Comparison of ENCODE assay signal across 20 cellular contexts in genomic region chr13:98657506-98658085, GRCh38.
DNase-seq lines count a peak whose midpoint lies in the region; ATAC-seq and TF ChIP-seq lines count a peak whose summit lies in the region.
"Had no signal": no experiment of that assay in that cellular context is flagged by ENCODE, and none has a peak within 500 bp of the region (broad histone marks: within the 10 kb centered on the region; RNA-seq: fewer than 3 reads in every experiment).

No MANE protein-coding gene starts in this region.

- BruUV-seq in mammary epithelial cell (replicated peaks; lab: Mats Ljungman, UMichigan), result no TSS peak
- BruUV-seq in MCF 10A (replicated peaks; lab: Mats Ljungman, UMichigan), result no TSS peak

- in situ Hi-C loops in mammary epithelial cell (cut with MboI; ENCODE audit: low sequenced_read_pairs in 2 of 2), result loop anchor here (10.0 kb wide), 3 partner anchors 73 to 213 kb away; no protein-coding TSS in a partner anchor

- no peak overlapping the region for H3K9ac ChIP-seq in mammary epithelial cell (ENCODE audit: insufficient read depth, low read length)

- no peaks in the 10 kb centered on the region for H3K9me3 Mint-ChIP-seq in MCF 10A (ENCODE audit: unreplicated experiment)
- H3K9me3 Mint-ChIP-seq: activated B cell treated with CpG ODN at 0.5 μM for 24 hours; activated naive CD8-positive, alpha-beta T cell treated with anti-CD3 and anti-CD28 coated beads, Interleukin-2, amount 10 ng/mL, durations not matched to agents 7 days and 5 days; activated T-cell treated with anti-CD3 and anti-CD28 coated beads, Interleukin-2, amount 50 U/mL, for 72 hours; CD14-positive monocyte had no signal

- WGBS in mammary epithelial cell (ENCODE audit: low coverage, missing lambda C conversion rate), result 92% methylated on average over 8 of the region's 8 CpGs

- no peak overlapping the region for H3K27ac Mint-ChIP-seq in MCF 10A (ENCODE audit: low read depth, unreplicated experiment)
- H3K27ac Mint-ChIP-seq: activated B cell treated with CpG ODN at 0.5 μM for 24 hours; activated naive CD8-positive, alpha-beta T cell treated with anti-CD3 and anti-CD28 coated beads, Interleukin-2, amount 10 ng/mL, durations not matched to agents 7 days and 5 days; activated T-cell treated with anti-CD3 and anti-CD28 coated beads, Interleukin-2, amount 50 U/mL, for 72 hours; CD14-positive monocyte had no signal

- no peak for DNase-seq in mammary epithelial cell
- no peak for DNase-seq in MCF 10A (ENCODE audit: unreplicated experiment)
- DNase-seq in lower lobe of right lung, result no peak
- no peak for DNase-seq in uterus
- no peak for DNase-seq in germinal center (ENCODE audit: low spot score)
- no peak for DNase-seq in NCI-H2029 treated with DMSO at 0.1 percent for 48 hours (lab: John Stamatoyannopoulos, UW)
- DNase-seq: activated B cell treated with CpG ODN at 0.5 μM for 24 hours; activated naive CD8-positive, alpha-beta T cell treated with anti-CD3 and anti-CD28 coated beads, Interleukin-2, amount 10 ng/mL, durations not matched to agents 7 days and 5 days; activated T-cell treated with anti-CD3 and anti-CD28 coated beads, Interleukin-2, amount 50 U/mL, for 72 hours; brain microvascular endothelial cell; glutamatergic neuron; NCI-H1694; NCI-H226; stimulated activated naive CD4-positive, alpha-beta T cell had no signal

- ATAC-seq in SK-N-SH treated with all-trans-retinoic acid at 6 μM for 48 hours (peak; percentile 19; the same call in 2 of the 3 replicates), lower lobe of right lung (peak; percentile 6 to 32), HG03095 (IDR thresholded peaks at IDR 0.05; ENCODE audit: unreplicated experiment) (no peak)
- ATAC-seq: activated T-cell treated with anti-CD3 and anti-CD28 coated beads, Interleukin-2, amount 50 U/mL, for 72 hours had no signal

- H3K4me1 ChIP-seq in mammary epithelial cell (ENCODE audit: insufficient read depth, low read length), result no peaks in the 10 kb centered on the region
- peaks cover 11% of the 10 kb centered on the region for H3K4me1 ChIP-seq in lower lobe of right lung
- no peaks in the 10 kb centered on the region for H3K4me1 ChIP-seq in uterus

- dilution Hi-C loops in mammary epithelial cell (cut with HindIII; ENCODE audit: low sequenced_read_pairs), result loop anchor here (25.0 kb wide), 1 partner anchor 520 kb away; the partner anchor contains the start of gene FARP1

- CTCF ChIA-PET in mammary epithelial cell (lab: Charles Lee; ENCODE audit: low non-redundant PET) (no interaction called here), MCF 10A (lab: Yijun Ruan, JAX) (interaction anchor here (0.9 kb wide), 1 partner anchor 17 kb away, joined by 5 read pairs; no protein-coding TSS in a partner anchor)

- no peak overlapping the region for H3K4me2 ChIP-seq in mammary epithelial cell (ENCODE audit: insufficient read depth, low read depth, low read length)
- H3K4me2 ChIP-seq: PC-9 had no signal

- no peaks in the 10 kb centered on the region for H3K36me3 Mint-ChIP-seq in MCF 10A (ENCODE audit: insufficient read depth, unreplicated experiment)
- H3K36me3 Mint-ChIP-seq: activated naive CD8-positive, alpha-beta T cell treated with anti-CD3 and anti-CD28 coated beads, Interleukin-2, amount 10 ng/mL, durations not matched to agents 7 days and 5 days; CD14-positive monocyte had no signal

- H3K27me3 ChIP-seq in mammary epithelial cell (ENCODE audit: insufficient read depth, low read length), result peaks cover 2% of the 10 kb centered on the region
- H3K27me3 ChIP-seq in lower lobe of right lung (ENCODE audit: low read depth), result no peaks in the 10 kb centered on the region
- H3K27me3 ChIP-seq in uterus, result no peaks in the 10 kb centered on the region
- H3K27me3 ChIP-seq: brain microvascular endothelial cell, tibial nerve had no signal

- peaks cover 5% of the 10 kb centered on the region for H3K4me1 Mint-ChIP-seq in MCF 10A (ENCODE audit: insufficient read depth, unreplicated experiment)

- H3K27me3 Mint-ChIP-seq in MCF 10A (ENCODE audit: insufficient read depth, unreplicated experiment), result peaks cover 11% of the 10 kb centered on the region

- H3K4me3 ChIP-seq in mammary epithelial cell (replicated peaks in 1 of 3; ENCODE audit: insufficient read depth in 1 of 3, low read depth in 2 of 3, low read length in 3 of 3) (no peak overlapping the region), lower lobe of right lung (peak overlapping the region; percentile 28), uterus (no peak overlapping the region)
- H3K4me3 ChIP-seq: PC-9, tibial nerve had no signal

- H3K9me3 ChIP-seq in mammary epithelial cell (replicated peaks; ENCODE audit: insufficient read depth, low read length), result no peaks in the 10 kb centered on the region
- H3K9me3 ChIP-seq in lower lobe of right lung, result no peaks in the 10 kb centered on the region
- no peaks in the 10 kb centered on the region for H3K9me3 ChIP-seq in uterus
- H3K9me3 ChIP-seq: tibial nerve had no signal

- TF ChIP-seq POLR2A in uterus (IDR thresholded peaks at IDR 0.05), result no peak

- peak overlapping the region; percentile 11 for H2AFZ ChIP-seq in mammary epithelial cell (ENCODE audit: low read depth, low read length)
- H2AFZ ChIP-seq: PC-9 had no signal

- no peaks in the 10 kb centered on the region for H4K20me1 ChIP-seq in mammary epithelial cell (ENCODE audit: insufficient read depth, low read length)

- POLR2A ChIA-PET in MCF 10A (lab: Yijun Ruan, JAX), result no interaction called here

- TF ChIP-seq CTCF in mammary epithelial cell (conservative IDR thresholded peaks at IDR 0.05 in 1 of 2, IDR thresholded peaks at IDR 0.05 in 1 of 2; ENCODE audit: extremely low read depth in 1 of 2, insufficient read depth in 1 of 2, low read depth in 1 of 2, low read length in 2 of 2) (no peak), MCF 10A (IDR thresholded peaks at IDR 0.05; ENCODE audit: unreplicated experiment) (no peak), lower lobe of right lung (IDR thresholded peaks at IDR 0.05) (no peak), uterus (IDR thresholded peaks at IDR 0.05) (no peak)

- H3K4me3 Mint-ChIP-seq in MCF 10A (ENCODE audit: unreplicated experiment), result no peak overlapping the region
- H3K4me3 Mint-ChIP-seq: activated B cell treated with CpG ODN at 0.5 μM for 24 hours; activated naive CD8-positive, alpha-beta T cell treated with anti-CD3 and anti-CD28 coated beads, Interleukin-2, amount 10 ng/mL, durations not matched to agents 7 days and 5 days; activated T-cell treated with anti-CD3 and anti-CD28 coated beads, Interleukin-2, amount 50 U/mL, for 72 hours; CD14-positive monocyte had no signal

- H3K36me3 ChIP-seq in mammary epithelial cell (ENCODE audit: insufficient read depth, low read length) (no peaks in the 10 kb centered on the region), lower lobe of right lung (no peaks in the 10 kb centered on the region), uterus (no peaks in the 10 kb centered on the region)
- H3K36me3 ChIP-seq: brain microvascular endothelial cell, tibial nerve had no signal

- intact Hi-C loops in mammary epithelial cell (cut with micrococcal nuclease) (no loop called here), MCF 10A (cut with micrococcal nuclease) (loop anchor here (10.0 kb wide), 1 partner anchor 173 kb away; no protein-coding TSS in a partner anchor), lower lobe of right lung (cut with DNase I) (loop anchor here (10.0 kb wide), 1 partner anchor 213 kb away; no protein-coding TSS in a partner anchor), uterus (cut with DNase I; ENCODE audit: low total_unique reads) (no loop called here)

- H3K27ac ChIP-seq in mammary epithelial cell (ENCODE audit: insufficient read depth, low read depth, low read length), result no peak overlapping the region
- H3K27ac ChIP-seq in lower lobe of right lung, result peak overlapping the region; percentile 60
- H3K27ac ChIP-seq in uterus, result peak overlapping the region; percentile 23 to 26
- H3K27ac ChIP-seq: 22Rv1, brain microvascular endothelial cell, PC-9 had no signal

- peaks cover 4% of the 10 kb centered on the region for H3K79me2 ChIP-seq in mammary epithelial cell (ENCODE audit: insufficient read depth, low read length)

TF ChIP-seq in SK-N-SH treated with all-trans-retinoic acid at 6 μM for 48 hours, 23 proteins besides CTCF, POLR2A, EP300 and RAD21:
- no peak for TF ChIP-seq SNAI2 (CRISPR knock-in tag; IDR thresholded peaks at IDR 0.05)
- TF ChIP-seq ISL1 (CRISPR knock-in tag; IDR thresholded peaks at IDR 0.05), result peak; percentile 23; the same call in 1 of the 2 replicates
- peak; percentile 30; the same call in 1 of the 2 replicates for TF ChIP-seq TCF4 (CRISPR knock-in tag; IDR thresholded peaks at IDR 0.05; ENCODE audit: borderline replicate concordance)

Comparison
In these comparisons a context has a peak if more than half of its experiments do, and no peak if none do; other contexts are left out.
1. intact Hi-C loops: an anchor here in MCF 10A (10.0 kb wide) and lower lobe of right lung (10.0 kb wide); none called in mammary epithelial cell and uterus.